In the genomic region with DNA sequence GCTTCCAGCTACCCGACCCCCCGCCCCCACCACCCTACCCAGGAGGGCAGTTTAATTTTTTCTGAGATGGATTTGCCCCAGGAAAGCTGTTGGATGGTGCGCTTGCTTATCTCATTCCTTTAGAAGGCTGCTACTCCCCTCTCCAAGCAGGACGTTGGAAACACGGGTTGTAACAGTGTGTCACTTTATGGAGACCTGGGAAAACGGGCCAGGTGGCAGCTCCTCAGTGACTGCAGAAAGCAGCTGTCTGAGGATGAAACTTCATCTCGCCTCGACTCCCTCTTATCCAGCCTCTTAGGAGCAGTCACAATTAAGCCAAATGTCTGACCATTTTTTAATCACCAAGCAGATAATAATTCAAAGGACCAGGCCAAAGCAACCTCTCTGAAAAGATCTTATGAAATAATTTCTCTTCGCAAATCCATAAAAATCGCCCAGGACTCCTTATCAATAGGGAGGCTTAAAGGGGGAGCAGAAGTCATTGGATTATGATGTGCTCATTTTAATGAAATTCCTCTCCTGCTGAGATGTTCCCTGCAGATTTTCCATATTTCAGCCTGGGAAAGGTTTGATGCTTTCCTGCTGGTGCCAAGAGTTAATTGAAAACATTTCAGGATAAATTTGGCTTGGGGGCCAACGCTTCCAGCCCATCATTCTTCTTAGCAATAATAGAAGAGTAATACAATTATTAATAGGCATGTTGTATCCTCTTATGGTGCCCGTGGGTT, we compare ENCODE assay signal across 24 cellular contexts.
"Had no signal": no experiment of that assay in that cellular context is flagged by ENCODE, and none has a peak within 500 bp of the region (broad histone marks: within the 10 kb centered on the region; RNA-seq: fewer than 3 reads in every experiment).

No MANE protein-coding gene starts in this region.

- H3K4me3 ChIP-seq: coronary artery, ovary, right lobe of liver, upper lobe of left lung had no signal

- H3K4me1 ChIP-seq: foreskin keratinocyte, right lobe of liver, upper lobe of left lung had no signal

- H3K4me3 Mint-ChIP-seq: activated CD4-positive, alpha-beta T cell treated with anti-CD3 and anti-CD28 coated beads, Interleukin-2, amount 10 ng/mL, durations not matched to agents 24 days and 14 days; activated CD8-positive, alpha-beta T cell treated with anti-CD3 and anti-CD28 coated beads for 36 hours; activated naive CD8-positive, alpha-beta T cell treated with anti-CD3 and anti-CD28 coated beads, Interleukin-2, amount 50 U/mL, for 24 hours; stimulated activated naive CD8-positive, alpha-beta T cell treated with anti-CD3 and anti-CD28 coated beads, Interleukin-15, amount 100 ng/mL, for 72 hours had no signal

- DNase-seq: activated CD4-positive, alpha-beta T cell treated with anti-CD3 and anti-CD28 coated beads, Interleukin-2, amount 10 ng/mL, durations not matched to agents 24 days and 14 days; activated CD4-positive, CD25-positive, alpha-beta regulatory T cell; activated CD8-positive, alpha-beta T cell treated with anti-CD3 and anti-CD28 coated beads for 36 hours; activated naive CD4-positive, alpha-beta T cell treated with Interleukin-2 at 50 U/mL for 16 hours; activated naive CD8-positive, alpha-beta T cell treated with anti-CD3 and anti-CD28 coated beads, Interleukin-2, amount 50 U/mL, for 24 hours; activated T-cell treated with anti-CD3 and anti-CD28 coated beads, Interleukin-2, amount 50 U/mL, for 1 hour; anterior cingulate cortex; brain microvascular endothelial cell; foreskin keratinocyte; hippocampal formation; mammary epithelial cell; ovary; right lobe of liver; small intestine; stimulated activated CD4-positive, alpha-beta T cell treated with anti-CD3 and anti-CD28 coated beads, Interleukin-15, amount 100 ng/mL, for 24 hours; stimulated activated CD4-positive, alpha-beta T cell treated with anti-CD3 and anti-CD28 coated beads, Interleukin-2, amount 100 ng/mL, for 48 hours; stimulated activated naive CD8-positive, alpha-beta T cell treated with anti-CD3 and anti-CD28 coated beads, Interleukin-15, amount 100 ng/mL, for 72 hours; T-helper 1 cell; T-helper 9 cell; upper lobe of left lung had no signal

- H3K27me3 ChIP-seq: brain microvascular endothelial cell, foreskin keratinocyte, ovary, right lobe of liver, upper lobe of left lung had no signal

- ATAC-seq: activated CD8-positive, alpha-beta T cell treated with anti-CD3 and anti-CD28 coated beads for 36 hours; activated naive CD8-positive, alpha-beta T cell treated with anti-CD3 and anti-CD28 coated beads, Interleukin-2, amount 50 U/mL, for 24 hours; esophagus mucosa; foreskin keratinocyte; left lobe of liver; right lobe of liver; stimulated activated naive CD8-positive, alpha-beta T cell treated with anti-CD3 and anti-CD28 coated beads, Interleukin-15, amount 100 ng/mL, for 72 hours had no signal

- H3K4me1 Mint-ChIP-seq: activated CD4-positive, alpha-beta T cell treated with anti-CD3 and anti-CD28 coated beads, Interleukin-2, amount 10 ng/mL, durations not matched to agents 24 days and 14 days; activated naive CD8-positive, alpha-beta T cell treated with anti-CD3 and anti-CD28 coated beads, Interleukin-2, amount 50 U/mL, for 24 hours; stimulated activated naive CD8-positive, alpha-beta T cell treated with anti-CD3 and anti-CD28 coated beads, Interleukin-15, amount 100 ng/mL, for 72 hours had no signal

- H3K27ac ChIP-seq: brain microvascular endothelial cell, coronary artery, foreskin keratinocyte, ovary, right lobe of liver, upper lobe of left lung had no signal

- H3K36me3 ChIP-seq: brain microvascular endothelial cell, ovary, right lobe of liver, upper lobe of left lung had no signal

- H3K9me3 Mint-ChIP-seq: activated CD4-positive, alpha-beta T cell treated with anti-CD3 and anti-CD28 coated beads, Interleukin-2, amount 10 ng/mL, durations not matched to agents 24 days and 14 days; activated CD8-positive, alpha-beta T cell treated with anti-CD3 and anti-CD28 coated beads for 36 hours; activated naive CD8-positive, alpha-beta T cell treated with anti-CD3 and anti-CD28 coated beads, Interleukin-2, amount 50 U/mL, for 24 hours; activated T-helper 2 cell treated with anti-CD3 and anti-CD28 coated beads, Interferon-gamma antibody, Interleukin-2, Interleukin-4, amounts not matched to agents 10 μg/mL and 5 μg/mL and 100 μg/mL, durations not matched to agents 14 hours and 24 hours and 36 hours; stimulated activated naive CD8-positive, alpha-beta T cell treated with anti-CD3 and anti-CD28 coated beads, Interleukin-15, amount 100 ng/mL, for 72 hours had no signal

- H3K9me3 ChIP-seq: ovary, right lobe of liver, upper lobe of left lung had no signal

- H3K27ac Mint-ChIP-seq: activated CD4-positive, alpha-beta T cell treated with anti-CD3 and anti-CD28 coated beads, Interleukin-2, amount 10 ng/mL, durations not matched to agents 24 days and 14 days; activated CD8-positive, alpha-beta T cell treated with anti-CD3 and anti-CD28 coated beads for 36 hours; activated naive CD8-positive, alpha-beta T cell treated with anti-CD3 and anti-CD28 coated beads, Interleukin-2, amount 50 U/mL, for 24 hours; activated T-helper 2 cell treated with anti-CD3 and anti-CD28 coated beads, Interferon-gamma antibody, Interleukin-2, Interleukin-4, amounts not matched to agents 10 μg/mL and 5 μg/mL and 100 μg/mL, durations not matched to agents 14 hours and 24 hours and 36 hours; stimulated activated naive CD8-positive, alpha-beta T cell treated with anti-CD3 and anti-CD28 coated beads, Interleukin-15, amount 100 ng/mL, for 72 hours had no signal
